Comparison of ENCODE assay signal across 9 cellular contexts in genomic region chr6:85403331-85404015, GRCh38. TPM values are rescaled to one million over a fixed set of nuclear protein-coding genes. Genes with fewer than 3 reads are reported as not detected.
DNase-seq lines count a peak whose midpoint lies in the region; ATAC-seq, FAIRE-seq and TF ChIP-seq lines count a peak whose summit lies in the region.
"Had no signal": no experiment of that assay in that cellular context is flagged by ENCODE, and none has a peak within 500 bp of the region (broad histone marks: within the 10 kb centered on the region; RNA-seq: fewer than 3 reads in every experiment).

No MANE protein-coding gene starts in this region.

- H3K4me3 Mint-ChIP-seq in glutamatergic neuron (ENCODE audit: unreplicated experiment), result no peak overlapping the region

- no peaks in the 10 kb centered on the region for H3K79me2 ChIP-seq in GM23248 (ENCODE audit: insufficient read depth)

- peak overlapping the region; percentile 91 for H3K4me2 ChIP-seq in GM23248 (ENCODE audit: unreplicated experiment)

- H3K27me3 Mint-ChIP-seq in glutamatergic neuron (ENCODE audit: unreplicated experiment), result no peaks in the 10 kb centered on the region

- H3K4me1 ChIP-seq in GM23248 (ENCODE audit: insufficient read depth), result peaks cover 60% of the 10 kb centered on the region

- no peaks in the 10 kb centered on the region for H3K9me3 Mint-ChIP-seq in glutamatergic neuron (ENCODE audit: unreplicated experiment)

- H3K9me2 ChIP-seq in GM23248 (ENCODE audit: insufficient read depth), result no peaks in the 10 kb centered on the region

- no peaks in the 10 kb centered on the region for H4K20me1 ChIP-seq in GM23248 (ENCODE audit: insufficient read depth)

- H3F3A ChIP-seq in GM23248 (ENCODE audit: insufficient read depth), result peaks cover 51% of the 10 kb centered on the region

- DNase-seq in GM23248 (peak; percentile 91), RCC 7860 (ENCODE audit: low spot score) (peak; percentile 73), retinal pigment epithelial cell (ENCODE audit: low read depth) (peak; percentile 76), glutamatergic neuron (no peak)
- DNase-seq: spleen had no signal

- FAIRE-seq in RCC 7860 (lab: Jason Lieb, UNC), result peak; percentile 76

- peak overlapping the region; percentile 50 for H3K4me3 ChIP-seq in GM23248
- H3K4me3 ChIP-seq in retinal pigment epithelial cell (ENCODE audit: low read length), result no peak overlapping the region
- H3K4me3 ChIP-seq: spleen had no signal

- no peaks in the 10 kb centered on the region for H3K4me1 Mint-ChIP-seq in glutamatergic neuron (ENCODE audit: low read depth, unreplicated experiment)

- peak overlapping the region; percentile 74 for H3K9ac ChIP-seq in GM23248

- H2AFZ ChIP-seq in GM23248, result peak overlapping the region; percentile 54

- TF ChIP-seq CTCF in retinal pigment epithelial cell (conservative IDR thresholded peaks at IDR 0.05; ENCODE audit: low read depth, low read length) (no peak), glutamatergic neuron (IDR thresholded peaks at IDR 0.05; ENCODE audit: partially characterized antibody, unreplicated experiment) (no peak)

- no peaks in the 10 kb centered on the region for H3K36me3 ChIP-seq in GM23248 (ENCODE audit: low read depth)
- H3K36me3 ChIP-seq: spleen had no signal

- H3K27me3 ChIP-seq in GM23248 (replicated peaks; ENCODE audit: insufficient read depth), result no peaks in the 10 kb centered on the region
- H3K27me3 ChIP-seq: spleen had no signal

- no peaks in the 10 kb centered on the region for H3K9me3 ChIP-seq in GM23248 (ENCODE audit: low read depth)
- H3K9me3 ChIP-seq: spleen had no signal

- 0 to 6% methylated on average over 2 of the region's 2 CpGs for WGBS in GM23248 (ENCODE audit: low coverage in 1 of 2, low lambda C conversion rate in 2 of 2, missing lambda C conversion rate in 2 of 2), 2 experiments

- no peaks in the 10 kb centered on the region for H3K36me3 Mint-ChIP-seq in glutamatergic neuron (ENCODE audit: unreplicated experiment)

- in situ Hi-C loops in GM23248 (cut with MboI), result no loop called here

- ATAC-seq in esophagus mucosa (peak; percentile 81), HG02571 (IDR thresholded peaks at IDR 0.05; ENCODE audit: unreplicated experiment) (no peak), HG02642 (IDR thresholded peaks at IDR 0.05; ENCODE audit: poor library complexity, unreplicated experiment) (no peak)
- no peak for ATAC-seq in activated CD4-positive, CD25-positive, alpha-beta regulatory T cell treated with anti-CD3 and anti-CD28 coated beads, Interleukin-2, amount 50 U/mL, for 24 hours

- peak overlapping the region; percentile 97 for H3K27ac ChIP-seq in GM23248

- H3K27ac Mint-ChIP-seq in glutamatergic neuron (ENCODE audit: unreplicated experiment), result no peak overlapping the region

RNA-seq across cellular contexts. Expression of gene NT5E, which starts 46.4 kb away (rescaled TPM):
- total RNA-seq in GM23248 (2014; rRNA removed; shearing (Covaris generic)), result 264 and 293 TPM in 2 replicates
- 201 and 205 TPM in 2 replicates for polyA plus RNA-seq in GM23248 (2016; fragmentation: Nextera tagmentation; extraction: Ambion mirVana)
- 4.1 TPM for total RNA-seq in esophagus mucosa
- 0.29 TPM for total RNA-seq in glutamatergic neuron (ENCODE audit: unreplicated experiment)

Comparison
In these comparisons a context has a peak if more than half of its experiments do, and no peak if none do; other contexts are left out.
1. RNA of gene NT5E, which starts 46.4 kb away (total RNA-seq): 264 to 293 TPM in GM23248; 4.1 TPM in esophagus mucosa (single experiment) and 0.29 TPM in glutamatergic neuron (single experiment); every median in the first group is over 10 times any median in the second.